In the genomic region with DNA sequence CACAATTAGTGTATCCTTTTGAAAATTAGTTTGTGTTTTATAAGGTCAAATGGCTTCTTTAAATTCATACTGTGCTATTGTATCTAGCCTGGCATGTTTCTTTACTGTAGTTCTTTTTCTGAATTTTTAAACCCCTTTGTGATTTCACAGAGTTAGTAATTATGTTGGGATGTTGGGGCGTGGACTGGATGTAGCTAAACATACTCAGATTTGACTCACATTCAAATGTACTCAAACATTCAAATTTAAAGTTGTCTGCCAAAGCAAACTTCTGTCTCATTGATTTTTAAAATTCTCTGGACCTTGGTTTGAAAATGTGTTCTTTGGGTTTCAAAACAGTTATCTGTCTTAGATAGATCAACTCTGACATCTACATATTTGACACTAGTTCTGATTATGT, we compare ENCODE assay signal across 2 cellular contexts.
TF ChIP-seq lines count a peak whose summit lies in the region.

No MANE protein-coding gene starts in this region.

TF ChIP-seq in SK-N-SH, 30 proteins besides CTCF, POLR2A, EP300 and RAD21 (continued from another document):
- TF ChIP-seq, protein P1, sequence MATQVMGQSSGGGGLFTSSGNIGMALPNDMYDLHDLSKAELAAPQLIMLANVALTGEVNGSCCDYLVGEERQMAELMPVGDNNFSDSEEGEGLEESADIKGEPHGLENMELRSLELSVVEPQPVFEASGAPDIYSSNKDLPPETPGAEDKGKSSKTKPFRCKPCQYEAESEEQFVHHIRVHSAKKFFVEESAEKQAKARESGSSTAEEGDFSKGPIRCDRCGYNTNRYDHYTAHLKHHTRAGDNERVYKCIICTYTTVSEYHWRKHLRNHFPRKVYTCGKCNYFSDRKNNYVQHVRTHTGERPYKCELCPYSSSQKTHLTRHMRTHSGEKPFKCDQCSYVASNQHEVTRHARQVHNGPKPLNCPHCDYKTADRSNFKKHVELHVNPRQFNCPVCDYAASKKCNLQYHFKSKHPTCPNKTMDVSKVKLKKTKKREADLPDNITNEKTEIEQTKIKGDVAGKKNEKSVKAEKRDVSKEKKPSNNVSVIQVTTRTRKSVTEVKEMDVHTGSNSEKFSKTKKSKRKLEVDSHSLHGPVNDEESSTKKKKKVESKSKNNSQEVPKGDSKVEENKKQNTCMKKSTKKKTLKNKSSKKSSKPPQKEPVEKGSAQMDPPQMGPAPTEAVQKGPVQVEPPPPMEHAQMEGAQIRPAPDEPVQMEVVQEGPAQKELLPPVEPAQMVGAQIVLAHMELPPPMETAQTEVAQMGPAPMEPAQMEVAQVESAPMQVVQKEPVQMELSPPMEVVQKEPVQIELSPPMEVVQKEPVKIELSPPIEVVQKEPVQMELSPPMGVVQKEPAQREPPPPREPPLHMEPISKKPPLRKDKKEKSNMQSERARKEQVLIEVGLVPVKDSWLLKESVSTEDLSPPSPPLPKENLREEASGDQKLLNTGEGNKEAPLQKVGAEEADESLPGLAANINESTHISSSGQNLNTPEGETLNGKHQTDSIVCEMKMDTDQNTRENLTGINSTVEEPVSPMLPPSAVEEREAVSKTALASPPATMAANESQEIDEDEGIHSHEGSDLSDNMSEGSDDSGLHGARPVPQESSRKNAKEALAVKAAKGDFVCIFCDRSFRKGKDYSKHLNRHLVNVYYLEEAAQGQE (IDR thresholded peaks at IDR 0.05; ENCODE audit: low read depth, low read length) = no peak

TF ChIP-seq in SK-N-SH treated with all-trans-retinoic acid at 6 μM for 48 hours, 23 proteins besides CTCF, POLR2A, EP300 and RAD21 (continued from another document):
- TF ChIP-seq, protein P2, sequence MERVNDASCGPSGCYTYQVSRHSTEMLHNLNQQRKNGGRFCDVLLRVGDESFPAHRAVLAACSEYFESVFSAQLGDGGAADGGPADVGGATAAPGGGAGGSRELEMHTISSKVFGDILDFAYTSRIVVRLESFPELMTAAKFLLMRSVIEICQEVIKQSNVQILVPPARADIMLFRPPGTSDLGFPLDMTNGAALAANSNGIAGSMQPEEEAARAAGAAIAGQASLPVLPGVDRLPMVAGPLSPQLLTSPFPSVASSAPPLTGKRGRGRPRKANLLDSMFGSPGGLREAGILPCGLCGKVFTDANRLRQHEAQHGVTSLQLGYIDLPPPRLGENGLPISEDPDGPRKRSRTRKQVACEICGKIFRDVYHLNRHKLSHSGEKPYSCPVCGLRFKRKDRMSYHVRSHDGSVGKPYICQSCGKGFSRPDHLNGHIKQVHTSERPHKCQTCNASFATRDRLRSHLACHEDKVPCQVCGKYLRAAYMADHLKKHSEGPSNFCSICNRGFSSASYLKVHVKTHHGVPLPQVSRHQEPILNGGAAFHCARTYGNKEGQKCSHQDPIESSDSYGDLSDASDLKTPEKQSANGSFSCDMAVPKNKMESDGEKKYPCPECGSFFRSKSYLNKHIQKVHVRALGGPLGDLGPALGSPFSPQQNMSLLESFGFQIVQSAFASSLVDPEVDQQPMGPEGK (CRISPR knock-in tag; IDR thresholded peaks at IDR 0.05; ENCODE audit: borderline replicate concordance) = no peak
- TF ChIP-seq ZFP30 (CRISPR knock-in tag; IDR thresholded peaks at IDR 0.05) = no peak
- no peak for TF ChIP-seq ZNF70 (CRISPR knock-in tag; IDR thresholded peaks at IDR 0.05)
- TF ChIP-seq ARNTL (CRISPR knock-in tag; IDR thresholded peaks at IDR 0.05; ENCODE audit: borderline replicate concordance, low read depth) = no peak
- TF ChIP-seq PPARA (CRISPR knock-in tag; IDR thresholded peaks at IDR 0.05; ENCODE audit: borderline replicate concordance) = no peak
- no peak for TF ChIP-seq RARB (CRISPR knock-in tag; IDR thresholded peaks at IDR 0.05)
- no peak for TF ChIP-seq SNAI2 (CRISPR knock-in tag; IDR thresholded peaks at IDR 0.05)
- TF ChIP-seq ZNF8 (CRISPR knock-in tag; IDR thresholded peaks at IDR 0.05) = no peak
- TF ChIP-seq, protein P3, sequence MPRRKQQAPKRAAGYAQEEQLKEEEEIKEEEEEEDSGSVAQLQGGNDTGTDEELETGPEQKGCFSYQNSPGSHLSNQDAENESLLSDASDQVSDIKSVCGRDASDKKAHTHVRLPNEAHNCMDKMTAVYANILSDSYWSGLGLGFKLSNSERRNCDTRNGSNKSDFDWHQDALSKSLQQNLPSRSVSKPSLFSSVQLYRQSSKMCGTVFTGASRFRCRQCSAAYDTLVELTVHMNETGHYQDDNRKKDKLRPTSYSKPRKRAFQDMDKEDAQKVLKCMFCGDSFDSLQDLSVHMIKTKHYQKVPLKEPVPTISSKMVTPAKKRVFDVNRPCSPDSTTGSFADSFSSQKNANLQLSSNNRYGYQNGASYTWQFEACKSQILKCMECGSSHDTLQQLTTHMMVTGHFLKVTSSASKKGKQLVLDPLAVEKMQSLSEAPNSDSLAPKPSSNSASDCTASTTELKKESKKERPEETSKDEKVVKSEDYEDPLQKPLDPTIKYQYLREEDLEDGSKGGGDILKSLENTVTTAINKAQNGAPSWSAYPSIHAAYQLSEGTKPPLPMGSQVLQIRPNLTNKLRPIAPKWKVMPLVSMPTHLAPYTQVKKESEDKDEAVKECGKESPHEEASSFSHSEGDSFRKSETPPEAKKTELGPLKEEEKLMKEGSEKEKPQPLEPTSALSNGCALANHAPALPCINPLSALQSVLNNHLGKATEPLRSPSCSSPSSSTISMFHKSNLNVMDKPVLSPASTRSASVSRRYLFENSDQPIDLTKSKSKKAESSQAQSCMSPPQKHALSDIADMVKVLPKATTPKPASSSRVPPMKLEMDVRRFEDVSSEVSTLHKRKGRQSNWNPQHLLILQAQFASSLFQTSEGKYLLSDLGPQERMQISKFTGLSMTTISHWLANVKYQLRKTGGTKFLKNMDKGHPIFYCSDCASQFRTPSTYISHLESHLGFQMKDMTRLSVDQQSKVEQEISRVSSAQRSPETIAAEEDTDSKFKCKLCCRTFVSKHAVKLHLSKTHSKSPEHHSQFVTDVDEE (CRISPR knock-in tag; IDR thresholded peaks at IDR 0.05) = no peak
- TF ChIP-seq GLIS3 (CRISPR knock-in tag; IDR thresholded peaks at IDR 0.05) = no peak
- TF ChIP-seq, protein P4, sequence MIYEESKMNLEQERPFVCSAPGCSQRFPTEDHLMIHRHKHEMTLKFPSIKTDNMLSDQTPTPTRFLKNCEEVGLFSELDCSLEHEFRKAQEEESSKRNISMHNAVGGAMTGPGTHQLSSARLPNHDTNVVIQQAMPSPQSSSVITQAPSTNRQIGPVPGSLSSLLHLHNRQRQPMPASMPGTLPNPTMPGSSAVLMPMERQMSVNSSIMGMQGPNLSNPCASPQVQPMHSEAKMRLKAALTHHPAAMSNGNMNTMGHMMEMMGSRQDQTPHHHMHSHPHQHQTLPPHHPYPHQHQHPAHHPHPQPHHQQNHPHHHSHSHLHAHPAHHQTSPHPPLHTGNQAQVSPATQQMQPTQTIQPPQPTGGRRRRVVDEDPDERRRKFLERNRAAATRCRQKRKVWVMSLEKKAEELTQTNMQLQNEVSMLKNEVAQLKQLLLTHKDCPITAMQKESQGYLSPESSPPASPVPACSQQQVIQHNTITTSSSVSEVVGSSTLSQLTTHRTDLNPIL (CRISPR knock-in tag; IDR thresholded peaks at IDR 0.05; ENCODE audit: low read depth) = no peak
- TF ChIP-seq, protein P5, sequence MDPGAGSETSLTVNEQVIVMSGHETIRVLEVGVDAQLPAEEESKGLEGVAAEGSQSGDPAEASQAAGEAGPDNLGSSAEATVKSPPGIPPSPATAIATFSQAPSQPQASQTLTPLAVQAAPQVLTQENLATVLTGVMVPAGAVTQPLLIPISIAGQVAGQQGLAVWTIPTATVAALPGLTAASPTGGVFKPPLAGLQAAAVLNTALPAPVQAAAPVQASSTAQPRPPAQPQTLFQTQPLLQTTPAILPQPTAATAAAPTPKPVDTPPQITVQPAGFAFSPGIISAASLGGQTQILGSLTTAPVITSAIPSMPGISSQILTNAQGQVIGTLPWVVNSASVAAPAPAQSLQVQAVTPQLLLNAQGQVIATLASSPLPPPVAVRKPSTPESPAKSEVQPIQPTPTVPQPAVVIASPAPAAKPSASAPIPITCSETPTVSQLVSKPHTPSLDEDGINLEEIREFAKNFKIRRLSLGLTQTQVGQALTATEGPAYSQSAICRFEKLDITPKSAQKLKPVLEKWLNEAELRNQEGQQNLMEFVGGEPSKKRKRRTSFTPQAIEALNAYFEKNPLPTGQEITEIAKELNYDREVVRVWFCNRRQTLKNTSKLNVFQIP (CRISPR knock-in tag; IDR thresholded peaks at IDR 0.05; ENCODE audit: borderline replicate concordance, low read depth) = no peak
